9 cellular contexts compared by ENCODE assay signal in the genomic region with DNA sequence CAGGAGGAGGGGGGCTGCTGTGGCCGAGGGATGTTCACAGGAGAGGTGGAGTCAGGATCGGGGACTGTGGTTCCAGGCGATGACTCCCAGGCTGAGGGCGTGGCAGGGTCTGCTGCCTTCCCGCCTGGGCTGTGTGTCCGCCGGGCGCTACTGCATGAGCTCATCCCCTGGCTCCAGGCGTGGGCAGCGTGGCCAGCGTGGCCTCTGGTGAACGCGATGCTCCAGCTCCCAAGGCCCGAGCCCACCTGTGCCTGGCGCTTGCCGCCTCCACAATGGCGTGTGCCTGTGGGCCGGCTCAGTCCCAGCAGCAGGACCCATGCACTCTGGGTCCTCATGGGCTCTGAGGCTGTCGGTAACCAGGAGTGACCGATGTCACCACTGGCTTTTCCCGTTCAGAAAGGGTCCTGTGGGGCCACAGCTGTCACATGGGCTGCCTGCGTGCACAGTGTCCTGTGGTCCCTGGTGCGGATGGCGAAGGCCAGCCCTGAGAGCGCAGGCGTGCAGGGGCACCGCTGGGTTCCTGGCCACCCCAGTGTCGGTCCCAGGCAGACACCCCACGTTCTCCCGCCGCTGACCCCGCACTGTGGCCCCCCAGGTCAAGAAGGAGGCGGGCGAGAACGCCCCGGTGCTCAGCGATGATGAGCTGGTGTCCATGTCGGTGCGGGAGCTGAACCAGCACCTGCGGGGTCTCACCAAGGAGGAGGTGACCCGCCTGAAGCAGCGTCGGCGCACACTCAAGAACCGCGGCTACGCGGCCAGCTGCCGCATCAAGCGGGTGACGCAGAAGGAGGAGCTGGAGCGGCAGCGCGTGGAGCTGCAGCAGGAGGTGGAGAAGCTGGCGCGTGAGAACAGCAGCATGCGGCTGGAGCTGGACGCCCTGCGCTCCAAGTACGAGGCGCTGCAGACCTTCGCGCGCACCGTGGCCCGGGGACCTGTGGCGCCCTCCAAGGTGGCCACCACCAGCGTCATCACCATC. TPM values are rescaled to one million over a fixed set of nuclear protein-coding genes. Genes with fewer than 3 reads are reported as not detected.
A peak's percentile ranks its signal among the peaks of the same experiment; 100 is the strongest.
DNase-seq lines count a peak whose midpoint lies in the region; TF ChIP-seq lines count a peak whose summit lies in the region.
"Had no signal": no experiment of that assay in that cellular context is flagged by ENCODE, and none has a peak within 500 bp of the region (broad histone marks: within the 10 kb centered on the region; RNA-seq: fewer than 3 reads in every experiment).

No MANE protein-coding gene starts in this region.

- TF ChIP-seq POLR2A in transverse colon (IDR thresholded peaks at IDR 0.05): no peak

- intact Hi-C loops in ascending aorta (cut with DNase I) (loop anchor here (2.0 to 10.0 kb wide), 4 partner anchors 31 to 1095 kb away; a partner anchor contains a TSS), transverse colon (cut with DNase I; ENCODE audit: low total_unique reads) (no loop called here)

- TF ChIP-seq CTCF in ascending aorta (IDR thresholded peaks at IDR 0.05) (no peak), transverse colon (IDR thresholded peaks at IDR 0.05) (no peak)

- H3K9me3 ChIP-seq in ascending aorta: no peaks in the 10 kb centered on the region
- no peaks in the 10 kb centered on the region for H3K9me3 ChIP-seq in transverse colon

- H3K4me3 ChIP-seq in ascending aorta (peak overlapping the region; percentile 57 to 77), transverse colon (no peak overlapping the region)

- in situ Hi-C loops in transverse colon (cut with MboI; ENCODE audit: low pct_ligation_motif_present in 1 of 4, low pct_unique_long_range_greater_than_20kb in 1 of 4, low sequenced_read_pairs in 3 of 4): no loop called here

- H3K27ac ChIP-seq in ascending aorta (peak overlapping the region; percentile 98 to 99), transverse colon (peak overlapping the region; percentile 85 to 99 (median 98))

- WGBS in transverse colon (ENCODE audit: low coverage in 1 of 2), 2 donors: 93% methylated on average over 64 of the region's 68 CpGs; no CpG with 5 or more reads in 1 of the 2 donors

- no peak for TF ChIP-seq EP300 in transverse colon (IDR thresholded peaks at IDR 0.05; ENCODE audit: low read depth)

- H3K36me3 ChIP-seq in ascending aorta (peaks cover 57 to 69% of the 10 kb centered on the region in 2 donors), transverse colon (peaks cover 0 to 16% (median 7%) of the 10 kb centered on the region in 4 donors)

- no peaks in the 10 kb centered on the region for H3K27me3 ChIP-seq in ascending aorta
- no peaks in the 10 kb centered on the region for H3K27me3 ChIP-seq in transverse colon

- H3K4me1 ChIP-seq in ascending aorta (peaks cover 11 to 38% of the 10 kb centered on the region in 2 donors), transverse colon (peaks cover 22 to 37% (median 23%) of the 10 kb centered on the region in 4 donors)

- peak in 1 of 2 donors; percentile 82 for DNase-seq in ascending aorta (ENCODE audit: low spot score in 2 of 2)
- DNase-seq in islet precursor cell: peak; percentile 69
- no peak for DNase-seq in transverse colon
- no peak for DNase-seq in NCI-H510A (lab: John Stamatoyannopoulos, UW)
- DNase-seq in dedifferentiated amniotic fluid mesenchymal stem cell (ENCODE audit: extremely low spot score): no peak
- DNase-seq: activated CD8-positive, alpha-beta memory T cell treated with anti-CD3 and anti-CD28 coated beads, Interleukin-2, amount 50 U/mL, for 48 hours; EL; GOT3; NCI-H69 had no signal

RNA-seq across cellular contexts. Expression of a gene that starts 9.1 kb away (rescaled TPM):
- 246 TPM for total RNA-seq in ascending aorta
- 100 to 1,000 TPM in 1 of 4 donors, 10 to 100 TPM in 3; 22.9 to 103 (median 44.0) TPM for total RNA-seq in transverse colon

RNA-seq across cellular contexts. Expression of a gene that starts 16.4 kb away (rescaled TPM):
- total RNA-seq in ascending aorta: not detected
- 100 to 1,000 TPM in 2 of 4 donors, 10 to 100 TPM in 2; 49.9 to 151 (median 94.1) TPM for total RNA-seq in transverse colon

RNA-seq across cellular contexts. Expression of a gene that starts 30.2 kb away (rescaled TPM):
- total RNA-seq in ascending aorta: 34.1 TPM
- 10 to 100 TPM in 3 of 4 donors, 1 to 10 TPM in 1; 7.1 to 41.9 (median 27.6) TPM for total RNA-seq in transverse colon

RNA-seq across cellular contexts. Expression of a gene that starts 35.4 kb away (rescaled TPM):
- total RNA-seq in ascending aorta (80.7 TPM), transverse colon (100 to 1,000 TPM in 1 of 4 donors, 10 to 100 TPM in 3; 50.3 to 134 (median 71.4) TPM)

Comparison
In these comparisons a context has a peak if more than half of its experiments do, and no peak if none do; other contexts are left out.
1. H3K4me3 ChIP-seq: peak in ascending aorta (2 of 2); none in transverse colon (0 of 4).
2. RNA of a gene that starts 16.4 kb away (total RNA-seq): 49.9 to 151 TPM in transverse colon; not detected in ascending aorta (single experiment); every median in the first group is over 10 times any median in the second.